1 cellular context compared by ENCODE assay signal in genomic region chr7:17474724-17475344, GRCh38.
A peak's percentile ranks its signal among the peaks of the same experiment; 100 is the strongest.
TF ChIP-seq lines count a peak whose summit lies in the region.

No MANE protein-coding gene starts in this region.

TF ChIP-seq in HepG2, 621 proteins besides CTCF, POLR2A, EP300 and RAD21 (continued from another document and continues in another):
- no peak for TF ChIP-seq ZNF609 (CRISPR knock-in tag; IDR thresholded peaks at IDR 0.05; ENCODE audit: borderline replicate concordance)
- no peak for TF ChIP-seq SOX13 (IDR thresholded peaks at IDR 0.05)
- no peak for TF ChIP-seq SOX13 (CRISPR knock-in tag; conservative IDR thresholded peaks at IDR 0.05 in 1 of 2, IDR thresholded peaks at IDR 0.05 in 1 of 2)
- peak; percentile 28 for TF ChIP-seq XRCC5 (optimal IDR thresholded peaks at IDR 0.05; ENCODE audit: low read length)
- TF ChIP-seq CREB3 (CRISPR knock-in tag; IDR thresholded peaks at IDR 0.05) = no peak
- peak in 1 of 2 experiments; percentile 42; a peak in 1 of 4 replicates for TF ChIP-seq KLF16 (CRISPR knock-in tag; IDR thresholded peaks at IDR 0.05)
- TF ChIP-seq SMC3 (IDR thresholded peaks at IDR 0.05; ENCODE audit: low read length) = peak; percentile 82
- TF ChIP-seq ETV5 (CRISPR knock-in tag; IDR thresholded peaks at IDR 0.05; ENCODE audit: borderline replicate concordance) = peak; percentile 75; the same call in 1 of the 2 replicates
- no peak for TF ChIP-seq MAFG (CRISPR knock-in tag; IDR thresholded peaks at IDR 0.05)
- no peak for TF ChIP-seq THAP7 (CRISPR knock-in tag; IDR thresholded peaks at IDR 0.05)
- 0 out of 2 replicates have a peak, but pooled peaks have one; percentile 15 for TF ChIP-seq RXRB (CRISPR knock-in tag; IDR thresholded peaks at IDR 0.05; ENCODE audit: borderline replicate concordance)
- TF ChIP-seq HNRNPK (IDR thresholded peaks at IDR 0.05; ENCODE audit: low read depth, low read length, poor library complexity, severe bottlenecking) = no peak
- no peak for TF ChIP-seq SOX6 (IDR thresholded peaks at IDR 0.05)
- TF ChIP-seq SOX6 (CRISPR knock-in tag; IDR thresholded peaks at IDR 0.05) = peak; percentile 30; the same call in 1 of the 2 replicates
- no peak for TF ChIP-seq SMAD9 (CRISPR knock-in tag; IDR thresholded peaks at IDR 0.05)
- TF ChIP-seq ZNF331 (CRISPR knock-in tag; IDR thresholded peaks at IDR 0.05) = peak; percentile 43; the same call in 1 of the 2 replicates
- peak; percentile 91 for TF ChIP-seq ZMYM4 (CRISPR knock-in tag; IDR thresholded peaks at IDR 0.05)
- peak; percentile 64 for TF ChIP-seq POGZ (CRISPR knock-in tag; IDR thresholded peaks at IDR 0.05)
- TF ChIP-seq ZNF816 (CRISPR knock-in tag; IDR thresholded peaks at IDR 0.05; ENCODE audit: borderline replicate concordance) = no peak
- TF ChIP-seq ATF3 (CRISPR knock-in tag; IDR thresholded peaks at IDR 0.05) = no peak
- TF ChIP-seq POGK (CRISPR knock-in tag; conservative IDR thresholded peaks at IDR 0.05) = no peak
- no peak for TF ChIP-seq NR0B2 (CRISPR knock-in tag; IDR thresholded peaks at IDR 0.05)
- no peak for TF ChIP-seq ZNF639 (CRISPR knock-in tag; conservative IDR thresholded peaks at IDR 0.05)
- peak; percentile 82 for TF ChIP-seq ZNF263 (CRISPR knock-in tag; IDR thresholded peaks at IDR 0.05)
- TF ChIP-seq MEF2D (CRISPR knock-in tag; IDR thresholded peaks at IDR 0.05) = no peak
- TF ChIP-seq STAG1 (CRISPR knock-in tag; IDR thresholded peaks at IDR 0.05) = peak; percentile 69
- TF ChIP-seq TFE3 (CRISPR knock-in tag; IDR thresholded peaks at IDR 0.05) = no peak
- no peak for TF ChIP-seq USF2 (IDR thresholded peaks at IDR 0.05; ENCODE audit: low read depth, low read length)
- TF ChIP-seq USF2 (CRISPR knock-in tag; IDR thresholded peaks at IDR 0.05; ENCODE audit: borderline replicate concordance) = no peak
- 0 out of 2 replicates have a peak, but pooled peaks have one; percentile 37 for TF ChIP-seq ELF3 (CRISPR knock-in tag; IDR thresholded peaks at IDR 0.05)
- peak; percentile 91 for TF ChIP-seq ZNF574 (CRISPR knock-in tag; IDR thresholded peaks at IDR 0.05)
- TF ChIP-seq SALL1 (CRISPR knock-in tag; IDR thresholded peaks at IDR 0.05) = 0 out of 2 replicates have a peak, but pooled peaks have one; percentile 17
- TF ChIP-seq NRL (CRISPR knock-in tag; IDR thresholded peaks at IDR 0.05; ENCODE audit: borderline replicate concordance) = no peak
- 0 out of 2 replicates have a peak, but pooled peaks have one; percentile 34 for TF ChIP-seq KAT8 (CRISPR knock-in tag; IDR thresholded peaks at IDR 0.05)
- no peak for TF ChIP-seq ZNF207 (IDR thresholded peaks at IDR 0.05; ENCODE audit: borderline replicate concordance)
- TF ChIP-seq PITX1 (CRISPR knock-in tag; IDR thresholded peaks at IDR 0.05) = no peak
- TF ChIP-seq KMT2A (CRISPR knock-in tag; IDR thresholded peaks at IDR 0.05) = no peak
- peak; percentile 53; the same call in 1 of the 2 replicates for TF ChIP-seq ELF1 (CRISPR knock-in tag; IDR thresholded peaks at IDR 0.05)
- no peak for TF ChIP-seq AKAP8 (CRISPR knock-in tag; IDR thresholded peaks at IDR 0.05)
- TF ChIP-seq SATB2 (CRISPR knock-in tag; IDR thresholded peaks at IDR 0.05) = no peak
- no peak for TF ChIP-seq ZNF44 (CRISPR knock-in tag; IDR thresholded peaks at IDR 0.05)
- TF ChIP-seq ERF (CRISPR knock-in tag; IDR thresholded peaks at IDR 0.05) = peak; percentile 20; the same call in 1 of the 2 replicates
- TF ChIP-seq SP4 (CRISPR knock-in tag; IDR thresholded peaks at IDR 0.05) = no peak
- peak; percentile 56; the same call in 1 of the 2 replicates for TF ChIP-seq HOMEZ (CRISPR knock-in tag; IDR thresholded peaks at IDR 0.05; ENCODE audit: low read depth)
